35 cellular contexts compared by ENCODE assay signal in genomic region chr13:28859069-28859468, GRCh38. TPM values are rescaled to one million over a fixed set of nuclear protein-coding genes. Genes with fewer than 3 reads are reported as not detected.
DNase-seq lines count a peak whose midpoint lies in the region; ATAC-seq and TF ChIP-seq lines count a peak whose summit lies in the region.
"Had no signal": no experiment of that assay in that cellular context is flagged by ENCODE, and none has a peak within 500 bp of the region (broad histone marks: within the 10 kb centered on the region; RNA-seq: fewer than 3 reads in every experiment).

No MANE protein-coding gene starts in this region.

- H3K4me1 ChIP-seq in Karpas-422 (ENCODE audit: low read length) (peaks cover 38% of the 10 kb centered on the region), upper lobe of right lung (no peaks in the 10 kb centered on the region), thyroid gland (no peaks in the 10 kb centered on the region)
- H3K4me1 ChIP-seq: A549; BE2C; BLaER1; BLaER1 treated with 17β-estradiol and CSF1 and Interleukin-3, amounts not matched to agents 10 nM and 100 nM; Caco-2 had no signal

- H3K36me3 Mint-ChIP-seq in stimulated activated effector memory CD8-positive, alpha-beta T cell treated with anti-CD3 and anti-CD28 coated beads, Interleukin-12 subunit alpha, Interleukin-12 subunit beta, amount 100 ng/mL, for 72 hours: no peaks in the 10 kb centered on the region
- no peaks in the 10 kb centered on the region for H3K36me3 Mint-ChIP-seq in stimulated activated memory B cell treated with anti-CD40 and anti-IgM and Interleukin-4, amounts not matched to agents 10 μg/mL and 1 μg/mL and 100 μg/mL, for 72 hours
- no peaks in the 10 kb centered on the region for H3K36me3 Mint-ChIP-seq in activated T-cell treated with anti-CD3 and anti-CD28 coated beads, Interleukin-2, amount 50 U/mL, for 4 hours (ENCODE audit: insufficient read depth)
- H3K36me3 Mint-ChIP-seq: CD14-positive monocyte; CD4-positive, alpha-beta memory T cell; CD4-positive, CD25-positive, alpha-beta regulatory T cell; CD8-positive, alpha-beta memory T cell; CD8-positive, alpha-beta T cell had no signal

- ATAC-seq in stimulated activated effector memory CD8-positive, alpha-beta T cell treated with anti-CD3 and anti-CD28 coated beads, Interleukin-12 subunit alpha, Interleukin-12 subunit beta, amount 100 ng/mL, for 72 hours: peak; percentile 21
- ATAC-seq in stimulated activated memory B cell treated with anti-CD40 and anti-IgM and Interleukin-4, amounts not matched to agents 10 μg/mL and 1 μg/mL and 100 μg/mL, for 72 hours: peak; percentile 54
- ATAC-seq in upper lobe of right lung (peak; percentile 16), GM19455 (IDR thresholded peaks at IDR 0.05; ENCODE audit: unreplicated experiment) (no peak)
- no peak for ATAC-seq in activated T-cell treated with anti-CD3 and anti-CD28 coated beads, Interleukin-2, amount 50 U/mL, for 4 hours
- ATAC-seq: A549; CD8-positive, alpha-beta T cell had no signal

- H3K27me3 Mint-ChIP-seq in stimulated activated memory B cell treated with anti-CD40 and anti-IgM and Interleukin-4, amounts not matched to agents 10 μg/mL and 1 μg/mL and 100 μg/mL, for 72 hours: peaks cover 9% of the 10 kb centered on the region
- no peaks in the 10 kb centered on the region for H3K27me3 Mint-ChIP-seq in activated T-cell treated with anti-CD3 and anti-CD28 coated beads, Interleukin-2, amount 50 U/mL, for 4 hours (ENCODE audit: low read depth)
- H3K27me3 Mint-ChIP-seq: CD4-positive, alpha-beta memory T cell; CD4-positive, CD25-positive, alpha-beta regulatory T cell; CD8-positive, alpha-beta memory T cell had no signal

- H3K4me1 Mint-ChIP-seq in stimulated activated effector memory CD8-positive, alpha-beta T cell treated with anti-CD3 and anti-CD28 coated beads, Interleukin-12 subunit alpha, Interleukin-12 subunit beta, amount 100 ng/mL, for 72 hours: no peaks in the 10 kb centered on the region
- no peaks in the 10 kb centered on the region for H3K4me1 Mint-ChIP-seq in stimulated activated memory B cell treated with anti-CD40 and anti-IgM and Interleukin-4, amounts not matched to agents 10 μg/mL and 1 μg/mL and 100 μg/mL, for 72 hours
- no peaks in the 10 kb centered on the region for H3K4me1 Mint-ChIP-seq in activated T-cell treated with anti-CD3 and anti-CD28 coated beads, Interleukin-2, amount 50 U/mL, for 4 hours (ENCODE audit: low read depth)
- H3K4me1 Mint-ChIP-seq: B cell; CD14-positive monocyte; CD4-positive, alpha-beta memory T cell; CD4-positive, CD25-positive, alpha-beta regulatory T cell; CD8-positive, alpha-beta memory T cell had no signal

- H3K79me2 ChIP-seq in Karpas-422 (ENCODE audit: low read length): no peaks in the 10 kb centered on the region

- no peaks in the 10 kb centered on the region for H3K9me2 ChIP-seq in Karpas-422 (replicated peaks; ENCODE audit: insufficient read depth, low read length)

- TF ChIP-seq POLR2A in thyroid gland (IDR thresholded peaks at IDR 0.05): no peak

- no peaks in the 10 kb centered on the region for H3K36me3 ChIP-seq in Karpas-422 (ENCODE audit: insufficient read depth, low read length)
- H3K36me3 ChIP-seq in upper lobe of right lung: no peaks in the 10 kb centered on the region
- H3K36me3 ChIP-seq in thyroid gland: no peaks in the 10 kb centered on the region
- H3K36me3 ChIP-seq: BE2C; BLaER1; BLaER1 treated with 17β-estradiol and CSF1 and Interleukin-3, amounts not matched to agents 10 nM and 100 nM had no signal

- no peak overlapping the region for H3K4me3 ChIP-seq in Karpas-422 (ENCODE audit: low read length)
- no peak overlapping the region for H3K4me3 ChIP-seq in upper lobe of right lung
- no peak overlapping the region for H3K4me3 ChIP-seq in thyroid gland (replicated peaks in 1 of 3)
- H3K4me3 ChIP-seq: A549; BLaER1; BLaER1 treated with 17β-estradiol and CSF1 and Interleukin-3, amounts not matched to agents 10 nM and 100 nM had no signal

- H3K27ac Mint-ChIP-seq in stimulated activated effector memory CD8-positive, alpha-beta T cell treated with anti-CD3 and anti-CD28 coated beads, Interleukin-12 subunit alpha, Interleukin-12 subunit beta, amount 100 ng/mL, for 72 hours: no peak overlapping the region
- H3K27ac Mint-ChIP-seq in stimulated activated memory B cell treated with anti-CD40 and anti-IgM and Interleukin-4, amounts not matched to agents 10 μg/mL and 1 μg/mL and 100 μg/mL, for 72 hours: no peak overlapping the region
- H3K27ac Mint-ChIP-seq: B cell; CD14-positive monocyte; CD4-positive, alpha-beta memory T cell; CD4-positive, alpha-beta T cell; CD4-positive, CD25-positive, alpha-beta regulatory T cell; CD8-positive, alpha-beta memory T cell; CD8-positive, alpha-beta T cell had no signal

- peaks cover 2% of the 10 kb centered on the region for H3K9me3 Mint-ChIP-seq in stimulated activated effector memory CD8-positive, alpha-beta T cell treated with anti-CD3 and anti-CD28 coated beads, Interleukin-12 subunit alpha, Interleukin-12 subunit beta, amount 100 ng/mL, for 72 hours
- peaks cover 7% of the 10 kb centered on the region for H3K9me3 Mint-ChIP-seq in stimulated activated memory B cell treated with anti-CD40 and anti-IgM and Interleukin-4, amounts not matched to agents 10 μg/mL and 1 μg/mL and 100 μg/mL, for 72 hours
- no peaks in the 10 kb centered on the region for H3K9me3 Mint-ChIP-seq in activated T-cell treated with anti-CD3 and anti-CD28 coated beads, Interleukin-2, amount 50 U/mL, for 4 hours
- H3K9me3 Mint-ChIP-seq: CD4-positive, alpha-beta T cell; CD4-positive, CD25-positive, alpha-beta regulatory T cell; CD8-positive, alpha-beta T cell had no signal

- H3K9ac ChIP-seq in Karpas-422 (ENCODE audit: low read length): no peak overlapping the region
- H3K9ac ChIP-seq: BLaER1; BLaER1 treated with 17β-estradiol and CSF1 and Interleukin-3, amounts not matched to agents 10 nM and 100 nM had no signal

- H3K4me3 Mint-ChIP-seq in stimulated activated effector memory CD8-positive, alpha-beta T cell treated with anti-CD3 and anti-CD28 coated beads, Interleukin-12 subunit alpha, Interleukin-12 subunit beta, amount 100 ng/mL, for 72 hours: no peak overlapping the region
- no peak overlapping the region for H3K4me3 Mint-ChIP-seq in stimulated activated memory B cell treated with anti-CD40 and anti-IgM and Interleukin-4, amounts not matched to agents 10 μg/mL and 1 μg/mL and 100 μg/mL, for 72 hours
- H3K4me3 Mint-ChIP-seq in activated T-cell treated with anti-CD3 and anti-CD28 coated beads, Interleukin-2, amount 50 U/mL, for 4 hours: no peak overlapping the region
- H3K4me3 Mint-ChIP-seq: B cell; CD14-positive monocyte; CD4-positive, alpha-beta memory T cell; CD4-positive, alpha-beta T cell; CD4-positive, CD25-positive, alpha-beta regulatory T cell; CD8-positive, alpha-beta memory T cell; CD8-positive, alpha-beta T cell had no signal

- WGBS in thyroid gland, 2 donors: 94 to 96% methylated on average over 2 of the region's 2 CpGs

- H3K9me3 ChIP-seq in Karpas-422 (ENCODE audit: low read length) (no peaks in the 10 kb centered on the region), upper lobe of right lung (no peaks in the 10 kb centered on the region), thyroid gland (no peaks in the 10 kb centered on the region)
- H3K9me3 ChIP-seq: A549; BE2C; BLaER1; BLaER1 treated with 17β-estradiol and CSF1 and Interleukin-3, amounts not matched to agents 10 nM and 100 nM; Caco-2 had no signal

- DNase-seq in Karpas-422 (peak; percentile 27), upper lobe of right lung (no peak), NCI-H2081 treated with DMSO at 0.1 percent for 48 hours (lab: John Stamatoyannopoulos, UW) (no peak), thyroid gland (no peak)
- no peak for DNase-seq in stimulated activated effector memory CD8-positive, alpha-beta T cell treated with anti-CD3 and anti-CD28 coated beads, Interleukin-12 subunit alpha, Interleukin-12 subunit beta, amount 100 ng/mL, for 72 hours (ENCODE audit: low spot score in 2 of 2)
- DNase-seq in activated T-cell treated with anti-CD3 and anti-CD28 coated beads, Interleukin-2, amount 50 U/mL, for 4 hours: no peak
- DNase-seq: 8988T; ACHN; AML-193; BE2C; C1 segment of cervical spinal cord; Caco-2; Calu3; CD4-positive, alpha-beta memory T cell; CD4-positive, alpha-beta T cell; CD4-positive, CD25-positive, alpha-beta regulatory T cell; CD8-positive, alpha-beta memory T cell; CD8-positive, alpha-beta T cell; COR-L47; DMS 273 treated with DMSO at 0.1 percent for 48 hours; DMS153; DMS53; DMS79; DMS79 treated with DMSO at 0.1 percent for 48 hours; DND-41; EL had no signal

- intact Hi-C loops in upper lobe of right lung (cut with DNase I): no loop called here
- intact Hi-C loops in thyroid gland (cut with DNase I): no loop called here

- H3K4me2 ChIP-seq in Karpas-422 (ENCODE audit: low read depth, low read length, poor library complexity, severe bottlenecking): no peak overlapping the region
- H3K4me2 ChIP-seq: A549; BLaER1; BLaER1 treated with 17β-estradiol and CSF1 and Interleukin-3, amounts not matched to agents 10 nM and 100 nM had no signal

- no peak overlapping the region for H2AFZ ChIP-seq in Karpas-422 (ENCODE audit: low read length)

- no peaks in the 10 kb centered on the region for H4K20me1 ChIP-seq in Karpas-422 (ENCODE audit: insufficient read depth, low read depth, low read length)
- H4K20me1 ChIP-seq: BLaER1; BLaER1 treated with 17β-estradiol and CSF1 and Interleukin-3, amounts not matched to agents 10 nM and 100 nM had no signal

- H3K27me3 ChIP-seq in Karpas-422 (ENCODE audit: low read length) (no peaks in the 10 kb centered on the region), upper lobe of right lung (no peaks in the 10 kb centered on the region), thyroid gland (no peaks in the 10 kb centered on the region)
- H3K27me3 ChIP-seq: BLaER1; BLaER1 treated with 17β-estradiol and CSF1 and Interleukin-3, amounts not matched to agents 10 nM and 100 nM had no signal

- H3K27ac ChIP-seq in Karpas-422 (ENCODE audit: low read length) (no peak overlapping the region), upper lobe of right lung (no peak overlapping the region), thyroid gland (no peak overlapping the region)
- H3K27ac ChIP-seq: 22Rv1; A549; BLaER1; BLaER1 treated with 17β-estradiol and CSF1 and Interleukin-3, amounts not matched to agents 10 nM and 100 nM; C4-2B had no signal

- no peak for TF ChIP-seq CTCF in upper lobe of right lung (IDR thresholded peaks at IDR 0.05)
- TF ChIP-seq CTCF in thyroid gland (IDR thresholded peaks at IDR 0.05): no peak

RNA-seq across cellular contexts. Expression of gene MTUS2, which starts 38.9 kb away (rescaled TPM):
- 4.7 and 6.6 TPM in 2 replicates for total RNA-seq in Karpas-422 (2014; rRNA removed; shearing (Covaris generic); ENCODE audit: low replicate concordance)
- total RNA-seq in upper lobe of right lung: 0.41 TPM
- not detected for total RNA-seq in activated T-cell treated with anti-CD3 and anti-CD28 coated beads, Interleukin-2, amount 50 U/mL, for 4 hours
- total RNA-seq in thyroid gland: 1 to 10 TPM in 3 of 4 donors, under 1 TPM in 1; 0.98 to 1.5 (median 1.1) TPM
- total RNA-seq: B cell; Calu3; CD4-positive, CD25-positive, alpha-beta regulatory T cell; CD8-positive, alpha-beta memory T cell; CD8-positive, alpha-beta T cell had no signal

Comparison
In these comparisons a context has a peak if more than half of its experiments do, and no peak if none do; other contexts are left out.
1. ATAC-seq: peak in stimulated activated effector memory CD8-positive, alpha-beta T cell treated with anti-CD3 and anti-CD28 coated beads, Interleukin-12 subunit alpha, Interleukin-12 subunit beta, amount 100 ng/mL, for 72 hours (single experiment), stimulated activated memory B cell treated with anti-CD40 and anti-IgM and Interleukin-4, amounts not matched to agents 10 μg/mL and 1 μg/mL and 100 μg/mL, for 72 hours (single experiment) and upper lobe of right lung (single experiment); none in GM19455 (single experiment) and activated T-cell treated with anti-CD3 and anti-CD28 coated beads, Interleukin-2, amount 50 U/mL, for 4 hours (0 of 2).